18 cellular contexts compared by ENCODE assay signal in genomic region chr5:34621280-34622045, GRCh38. TPM values are rescaled to one million over a fixed set of nuclear protein-coding genes. Genes with fewer than 3 reads are reported as not detected.
A peak's percentile ranks its signal among the peaks of the same experiment; 100 is the strongest.
DNase-seq lines count a peak whose midpoint lies in the region; ATAC-seq, FAIRE-seq and TF ChIP-seq lines count a peak whose summit lies in the region.
"Had no signal": no experiment of that assay in that cellular context is flagged by ENCODE, and none has a peak within 500 bp of the region (broad histone marks: within the 10 kb centered on the region; RNA-seq: fewer than 3 reads in every experiment).

No MANE protein-coding gene starts in this region.

- no peaks in the 10 kb centered on the region for H4K20me1 ChIP-seq in HepG2 (ENCODE audit: insufficient read depth, low read length)

- peaks cover 6% of the 10 kb centered on the region for H3K27me3 Mint-ChIP-seq in CD8-positive, alpha-beta T cell (ENCODE audit: low read depth)

- H3K4me3 Mint-ChIP-seq in CD8-positive, alpha-beta T cell: no peak overlapping the region
- H3K4me3 Mint-ChIP-seq: immature natural killer cell had no signal

- H3K9me3 ChIP-seq in HepG2 (ENCODE audit: low read length) (no peaks in the 10 kb centered on the region), right lobe of liver (no peaks in the 10 kb centered on the region), mesenchymal stem cell (ENCODE audit: control insufficient read depth, low read length) (no peaks in the 10 kb centered on the region), vagina (no peaks in the 10 kb centered on the region)
- H3K9me3 ChIP-seq in CD8-positive, alpha-beta T cell (ENCODE audit: low read length): no peaks in the 10 kb centered on the region
- H3K9me3 ChIP-seq: Caco-2, ovary had no signal

- no peaks in the 10 kb centered on the region for H3K79me2 ChIP-seq in HepG2 (ENCODE audit: insufficient read depth, low read length)

- ATAC-seq in HepG2 (no peak), right lobe of liver (no peak), HG03045 (IDR thresholded peaks at IDR 0.05; ENCODE audit: unreplicated experiment) (no peak), HG03280 (IDR thresholded peaks at IDR 0.05; ENCODE audit: unreplicated experiment) (no peak)
- ATAC-seq in CD8-positive, alpha-beta T cell: no peak

- H3K27ac Mint-ChIP-seq in CD8-positive, alpha-beta T cell: no peak overlapping the region
- H3K27ac Mint-ChIP-seq: immature natural killer cell had no signal

- H3K4me3 ChIP-seq in HepG2 (replicated peaks in 1 of 3; ENCODE audit: insufficient read depth in 1 of 3, low read depth in 2 of 3, low read length in 3 of 3) (no peak overlapping the region), right lobe of liver (no peak overlapping the region), cardiac fibroblast (replicated peaks in 1 of 2; ENCODE audit: low read depth in 2 of 2, low read length in 2 of 2) (no peak overlapping the region), mesenchymal stem cell (ENCODE audit: insufficient read depth in 1 of 2, low read depth in 1 of 2, low read length in 2 of 2) (no peak overlapping the region), vagina (no peak overlapping the region)
- H3K4me3 ChIP-seq in CD8-positive, alpha-beta T cell (ENCODE audit: low read depth, low read length): no peak overlapping the region
- H3K4me3 ChIP-seq: ovary had no signal

- WGBS in HepG2 (ENCODE audit: low lambda C conversion rate): 23% methylated on average over 5 of the region's 5 CpGs
- WGBS in right lobe of liver (ENCODE audit: insufficient coverage, low coverage, low lambda C conversion rate, missing lambda C conversion rate): 53% methylated on average over 3 of the region's 5 CpGs
- 95% methylated on average over 3 of the region's 5 CpGs for WGBS in mesenchymal stem cell

- no peak overlapping the region for H3K23ac ChIP-seq in mesenchymal stem cell (ENCODE audit: low read length in 2 of 2)

- no peak overlapping the region for H4K8ac ChIP-seq in mesenchymal stem cell (ENCODE audit: low read length)

- TF ChIP-seq RAD21 in HepG2 (CRISPR knock-in tag; IDR thresholded peaks at IDR 0.05): no peak

- H2AFZ ChIP-seq in HepG2 (ENCODE audit: low read length): no peak overlapping the region
- H2AFZ ChIP-seq in mesenchymal stem cell (ENCODE audit: low read depth, low read length): no peak overlapping the region

- H2BK15ac ChIP-seq in mesenchymal stem cell (ENCODE audit: low read depth, poor library complexity, severe bottlenecking): no peak overlapping the region

- peak overlapping the region; percentile 64 for H4K91ac ChIP-seq in mesenchymal stem cell (ENCODE audit: low read length)

- no peak overlapping the region for H2BK5ac ChIP-seq in mesenchymal stem cell (ENCODE audit: low read depth, low read length, poor library complexity, severe bottlenecking)

- intact Hi-C loops in HepG2 (cut with micrococcal nuclease; ENCODE audit: unreplicated experiment) (no loop called here), right lobe of liver (cut with DNase I) (no loop called here), vagina (cut with DNase I) (no loop called here)
- intact Hi-C loops in CD8-positive, alpha-beta T cell (cut with DNase I, micrococcal nuclease): no loop called here

- H3K9ac ChIP-seq in HepG2 (ENCODE audit: insufficient read depth, low read depth, low read length) (no peak overlapping the region), mesenchymal stem cell (ENCODE audit: low read length) (peak overlapping the region; percentile 68)

- no peak for DNase-seq in HepG2 (ENCODE audit: low spot score)
- DNase-seq in right lobe of liver: no peak
- DNase-seq in cardiac fibroblast (ENCODE audit: low read depth in 2 of 2): peak; percentile 27 to 39
- no peak for DNase-seq in mesenchymal stem cell
- no peak for DNase-seq in vagina (ENCODE audit: extremely low spot score in 2 of 2)
- no peak for DNase-seq in CD8-positive, alpha-beta T cell
- DNase-seq: activated CD4-positive, alpha-beta T cell treated with anti-CD3 and anti-CD28 coated beads, Interleukin-2, amount 50 U/mL, for 4 hours; activated effector memory CD4-positive, alpha-beta T cell treated with Interleukin-2 at 50 U/mL for 16 hours; Caco-2; GDM1; immature natural killer cell; NCI-H1436 treated with DMSO at 0.1 percent for 48 hours; NCI-H446; ovary had no signal

- H3K4ac ChIP-seq in mesenchymal stem cell (ENCODE audit: low read depth in 1 of 2, low read length in 2 of 2): peak overlapping the region in 1 of 2 experiments; percentile 73

- in situ Hi-C loops in HepG2 (cut with HindIII; ENCODE audit: extremely low pct_ligation_motif_present, low pct_unique_long_range_greater_than_20kb): no loop called here

- CTCF ChIA-PET in HepG2 (lab: Yijun Ruan, JAX; ENCODE audit: low intra/inter-chr PET ratio, low total read pairs): no interaction called here
- CTCF ChIA-PET in CD8-positive, alpha-beta T cell (lab: Charles Lee): no interaction called here

- H3K4me2 ChIP-seq in HepG2 (ENCODE audit: low read depth, low read length) (no peak overlapping the region), mesenchymal stem cell (ENCODE audit: low read length, poor library complexity, severe bottlenecking) (no peak overlapping the region)

- no peak overlapping the region for H2BK120ac ChIP-seq in mesenchymal stem cell (ENCODE audit: low read depth, low read length)

- H3K27me3 ChIP-seq in HepG2 (ENCODE audit: control insufficient read depth in 1 of 2, insufficient read depth in 2 of 2, low read length in 2 of 2) (no peaks in the 10 kb centered on the region; a peak in 2 of 5 replicates), right lobe of liver (no peaks in the 10 kb centered on the region), mesenchymal stem cell (ENCODE audit: control insufficient read depth in 1 of 2, insufficient read depth in 1 of 2, low read length in 2 of 2) (no peaks in the 10 kb centered on the region), vagina (no peaks in the 10 kb centered on the region)
- no peaks in the 10 kb centered on the region for H3K27me3 ChIP-seq in CD8-positive, alpha-beta T cell (ENCODE audit: insufficient read depth, low read length)
- H3K27me3 ChIP-seq: ovary had no signal

- no peaks in the 10 kb centered on the region for H3K4me1 Mint-ChIP-seq in CD8-positive, alpha-beta T cell (ENCODE audit: low read depth)
- H3K4me1 Mint-ChIP-seq: immature natural killer cell had no signal

- TF ChIP-seq CTCF in HepG2 (CRISPR knock-in tag; IDR thresholded peaks at IDR 0.05): no peak
- no peak for TF ChIP-seq CTCF in right lobe of liver (IDR thresholded peaks at IDR 0.05)
- TF ChIP-seq CTCF in cardiac fibroblast (IDR thresholded peaks at IDR 0.05; ENCODE audit: low read depth, low read length): no peak
- no peak for TF ChIP-seq CTCF in vagina (IDR thresholded peaks at IDR 0.05)
- TF ChIP-seq CTCF in CD8-positive, alpha-beta T cell (IDR thresholded peaks at IDR 0.05): no peak

- no peaks in the 10 kb centered on the region for H3K36me3 ChIP-seq in HepG2 (replicated peaks in 1 of 2; ENCODE audit: control insufficient read depth in 1 of 2, insufficient read depth in 2 of 2, low read length in 2 of 2)
- no peaks in the 10 kb centered on the region for H3K36me3 ChIP-seq in right lobe of liver
- no peaks in the 10 kb centered on the region for H3K36me3 ChIP-seq in mesenchymal stem cell (ENCODE audit: control insufficient read depth in 1 of 2, insufficient read depth in 2 of 2, low read depth in 1 of 2, low read length in 2 of 2)
- H3K36me3 ChIP-seq in vagina: no peaks in the 10 kb centered on the region
- H3K36me3 ChIP-seq in CD8-positive, alpha-beta T cell (ENCODE audit: insufficient read depth, low read length): no peaks in the 10 kb centered on the region
- H3K36me3 ChIP-seq: ovary had no signal

- no peak overlapping the region for H2AK5ac ChIP-seq in mesenchymal stem cell (ENCODE audit: low read length, severe bottlenecking)

- H3K4me1 ChIP-seq in HepG2 (ENCODE audit: insufficient read depth, low read length) (no peaks in the 10 kb centered on the region), right lobe of liver (no peaks in the 10 kb centered on the region), mesenchymal stem cell (ENCODE audit: control insufficient read depth, insufficient read depth, low read depth, low read length) (peaks cover 2% of the 10 kb centered on the region), vagina (peaks cover 17% of the 10 kb centered on the region)
- no peaks in the 10 kb centered on the region for H3K4me1 ChIP-seq in CD8-positive, alpha-beta T cell (ENCODE audit: insufficient read depth, low read length)
- H3K4me1 ChIP-seq: Caco-2 had no signal

- H2BK12ac ChIP-seq in mesenchymal stem cell (ENCODE audit: low read length in 2 of 2): peak overlapping the region in 1 of 2 experiments; percentile 39

- TF ChIP-seq EP300 in HepG2 (IDR thresholded peaks at IDR 0.05; ENCODE audit: low read depth in 2 of 2, low read length in 2 of 2) (no peak), HepG2 (CRISPR knock-in tag; IDR thresholded peaks at IDR 0.05; ENCODE audit: borderline replicate concordance) (no peak)

- no peak for TF ChIP-seq POLR2A in HepG2 (IDR thresholded peaks at IDR 0.05; ENCODE audit: insufficient read depth in 1 of 2, low read depth in 2 of 2, low read length in 2 of 2)
- TF ChIP-seq POLR2A in right lobe of liver (IDR thresholded peaks at IDR 0.05): no peak
- TF ChIP-seq POLR2A in vagina (IDR thresholded peaks at IDR 0.05): no peak

- H3K14ac ChIP-seq in mesenchymal stem cell (ENCODE audit: low read length in 2 of 2): no peak overlapping the region

- H3K36me3 Mint-ChIP-seq in CD8-positive, alpha-beta T cell: no peaks in the 10 kb centered on the region
- H3K36me3 Mint-ChIP-seq: immature natural killer cell had no signal

- POLR2A ChIA-PET in HepG2 (lab: Yijun Ruan, JAX): no interaction called here
- POLR2A ChIA-PET in CD8-positive, alpha-beta T cell (lab: Charles Lee): no interaction called here

- H3K9me3 Mint-ChIP-seq in CD8-positive, alpha-beta T cell: no peaks in the 10 kb centered on the region
- H3K9me3 Mint-ChIP-seq: immature natural killer cell had no signal

- no TSS peak for BruUV-seq in HepG2 (replicated peaks; lab: Mats Ljungman, UMichigan)

- H3K27ac ChIP-seq in HepG2 (ENCODE audit: extremely low read length, insufficient read depth, low read length): no peak overlapping the region
- no peak overlapping the region for H3K27ac ChIP-seq in right lobe of liver
- no peak overlapping the region for H3K27ac ChIP-seq in mesenchymal stem cell (ENCODE audit: low read length, poor library complexity, severe bottlenecking)
- peak overlapping the region; percentile 59 for H3K27ac ChIP-seq in vagina
- no peak overlapping the region for H3K27ac ChIP-seq in CD8-positive, alpha-beta T cell (ENCODE audit: low read depth, low read length)

- FAIRE-seq in HepG2 (lab: Jason Lieb, UNC): no peak
- FAIRE-seq: bronchial epithelial cell, TTC549 had no signal

- no peaks in the 10 kb centered on the region for H3K79me1 ChIP-seq in mesenchymal stem cell (replicated peaks; ENCODE audit: low read length, poor library complexity, severe bottlenecking)

- H3K18ac ChIP-seq in mesenchymal stem cell (ENCODE audit: low read depth in 1 of 2, low read length in 2 of 2): no peak overlapping the region

RNA-seq across cellular contexts. Expression of gene RAI14, which starts 34.7 kb away (rescaled TPM):
- 18.2 and 26.6 TPM in 2 replicates for total RNA-seq in HepG2 (2016; rRNA removed; fragmentation: Illumina TruSeq; extraction: Trizol)
- 2.0 and 2.7 TPM in 2 replicates for total RNA-seq in HepG2 (2016; cell fraction: cytosol; rRNA removed; fragmentation: Illumina TruSeq; extraction: Trizol; ENCODE audit: low read depth)
- 18.6 and 25.3 TPM in 2 replicates for total RNA-seq in HepG2 (2016; cell fraction: insoluble cytoplasmic fraction; rRNA removed; fragmentation: Illumina TruSeq; extraction: Trizol)
- total RNA-seq in HepG2 (2016; cell fraction: membrane; rRNA removed; fragmentation: Illumina TruSeq; extraction: Trizol): 10.1 and 10.7 TPM in 2 replicates
- total RNA-seq in HepG2 (2016; cell fraction: nucleus; rRNA removed; fragmentation: Illumina TruSeq; extraction: Trizol): 12.7 and 16.1 TPM in 2 replicates
- polyA plus RNA-seq in HepG2 (2011; rRNA removed): 12.3 and 12.6 TPM in 2 replicates
- 8.2 and 17.6 TPM in 2 replicates for polyA plus RNA-seq in HepG2 (2011; cell fraction: cytosol; rRNA removed)
- polyA plus RNA-seq in HepG2 (2011; cell fraction: nucleus; rRNA removed): 9.7 and 9.9 TPM in 2 replicates
- 9.8 and 13.8 TPM in 2 replicates for polyA plus RNA-seq in HepG2 (2012)
- 2.3 and 2.9 TPM in 2 replicates for polyA plus RNA-seq in HepG2 (2016; cell fraction: cytosol; fragmentation: Illumina TruSeq; extraction: Trizol; ENCODE audit: low read depth)
- polyA plus RNA-seq in HepG2 (2016; cell fraction: insoluble cytoplasmic fraction; fragmentation: Illumina TruSeq; extraction: Trizol; ENCODE audit: low read depth): 21.5 and 21.9 TPM in 2 replicates
- polyA plus RNA-seq in HepG2 (2016; cell fraction: membrane; fragmentation: Illumina TruSeq; extraction: Trizol; ENCODE audit: low read depth): 4.3 and 5.3 TPM in 2 replicates
- 12.4 and 16.3 TPM in 2 replicates for polyA plus RNA-seq in HepG2 (2016; cell fraction: nucleus; fragmentation: Illumina TruSeq; extraction: Trizol; ENCODE audit: insufficient read depth, low read depth)
- 23.8 and 42.0 TPM in 2 replicates for polyA minus RNA-seq in HepG2 (2011; rRNA and poly(A)+ RNA removed; ENCODE audit: low replicate concordance)
- 5.7 and 14.3 TPM in 2 replicates for polyA minus RNA-seq in HepG2 (2011; cell fraction: cytosol; rRNA and poly(A)+ RNA removed)
- polyA minus RNA-seq in HepG2 (2011; cell fraction: nucleus; rRNA and poly(A)+ RNA removed): 13.2 and 14.3 TPM in 2 replicates
- 10 to 100 TPM; 11.9 to 30.8 (median 20.8) TPM for total RNA-seq in right lobe of liver
- polyA plus RNA-seq in mesenchymal stem cell (2013, experiment 1 of 2): 100 TPM
- 99.7 TPM for polyA plus RNA-seq in mesenchymal stem cell (2013, experiment 2 of 2)
- 30.7 TPM for total RNA-seq in vagina
- total RNA-seq in CD8-positive, alpha-beta T cell: not detected

Comparison
In these comparisons a context has a peak if more than half of its experiments do, and no peak if none do; other contexts are left out.
1. DNase-seq: peak in cardiac fibroblast (2 of 2); none in HepG2 (single experiment), right lobe of liver (0 of 3), mesenchymal stem cell (single experiment), vagina (0 of 2) and CD8-positive, alpha-beta T cell (0 of 7).